13 cellular contexts compared by ENCODE assay signal in genomic region chr7:115217373-115217772, GRCh38.
DNase-seq lines count a peak whose midpoint lies in the region; ATAC-seq and TF ChIP-seq lines count a peak whose summit lies in the region.
"Had no signal": no experiment of that assay in that cellular context is flagged by ENCODE, and none has a peak within 500 bp of the region (broad histone marks: within the 10 kb centered on the region; RNA-seq: fewer than 3 reads in every experiment).

No MANE protein-coding gene starts in this region.

- CTCF ChIA-PET in IMR-90 (lab: Yijun Ruan, JAX), result interaction anchor here (0.6 to 1.8 kb wide), 3 partner anchors 33 to 633 kb away, joined by 3 to 6 read pairs (median 4); no protein-coding TSS in a partner anchor

- H3K4me2 ChIP-seq in IMR-90 (ENCODE audit: low read depth, low read length) (no peak overlapping the region), parathyroid adenoma (ENCODE audit: low read length) (no peak overlapping the region)
- H3K4me2 ChIP-seq: BLaER1 treated with 17β-estradiol and CSF1 and Interleukin-3, amounts not matched to agents 10 nM and 100 nM; smooth muscle cell had no signal

- no peak overlapping the region for H2BK15ac ChIP-seq in IMR-90 (ENCODE audit: low read depth, low read length)

- peak; percentile 18 for DNase-seq in SIG-M5 treated with dmso at 0.1 percent for 504 hours (lab: John Stamatoyannopoulos, UW; ENCODE audit: unreplicated experiment)
- DNase-seq in SIG-M5 (lab: John Stamatoyannopoulos, UW), result no peak
- DNase-seq in IMR-90, result no peak
- no peak for DNase-seq in body of pancreas
- no peak for DNase-seq in hepatic stellate cell (ENCODE audit: low spot score)
- DNase-seq in activated T-helper 1 cell treated with anti-CD3 and anti-CD28 coated beads, Interleukin-12 subunit alpha, Interleukin-12 subunit beta, Interleukin-2, Interleukin-4 antibody, amounts not matched to agents 30 ng/mL and 10 ng/mL and 1 ng/mL, durations not matched to agents 14 hours and 24 hours and 36 hours (ENCODE audit: low spot score), result no peak
- DNase-seq: activated naive CD4-positive, alpha-beta T cell treated with anti-CD3 and anti-CD28 coated beads, Interleukin-2, amount 10 ng/mL, durations not matched to agents 7 days and 5 days; NCI-H524 had no signal

- no peak overlapping the region for H3K23ac ChIP-seq in IMR-90 (ENCODE audit: low read depth, low read length)

- peaks cover 6% of the 10 kb centered on the region for H3K4me1 Mint-ChIP-seq in activated T-helper 1 cell treated with anti-CD3 and anti-CD28 coated beads, Interleukin-12 subunit alpha, Interleukin-12 subunit beta, Interleukin-2, Interleukin-4 antibody, amounts not matched to agents 30 ng/mL and 10 ng/mL and 1 ng/mL, durations not matched to agents 14 hours and 24 hours and 36 hours (ENCODE audit: low read depth)

- POLR2A ChIA-PET in IMR-90 (lab: Charles Lee; ENCODE audit: unreplicated experiment), result no interaction called here

- H2AFZ ChIP-seq in IMR-90 (replicated peaks; ENCODE audit: low read length, poor library complexity), result no peak overlapping the region
- no peak overlapping the region for H2AFZ ChIP-seq in parathyroid adenoma

- in situ Hi-C loops in IMR-90 (cut with MboI; ENCODE audit: low sequenced_read_pairs), result no loop called here

- H3K36me3 ChIP-seq in IMR-90 (ENCODE audit: control insufficient read depth, insufficient read depth, low read length) (no peaks in the 10 kb centered on the region), body of pancreas (replicated peaks in 1 of 2; ENCODE audit: insufficient read depth in 1 of 2, low read depth in 2 of 2) (no peaks in the 10 kb centered on the region), parathyroid adenoma (ENCODE audit: control insufficient read depth, insufficient read depth, low read length) (no peaks in the 10 kb centered on the region)
- H3K36me3 ChIP-seq: BLaER1 treated with 17β-estradiol and CSF1 and Interleukin-3, amounts not matched to agents 10 nM and 100 nM had no signal

- H3K27ac ChIP-seq in IMR-90 (ENCODE audit: insufficient read depth, low read length), result no peak overlapping the region
- no peak overlapping the region for H3K27ac ChIP-seq in body of pancreas
- no peak overlapping the region for H3K27ac ChIP-seq in parathyroid adenoma
- H3K27ac ChIP-seq: BLaER1 treated with 17β-estradiol and CSF1 and Interleukin-3, amounts not matched to agents 10 nM and 100 nM had no signal

- TF ChIP-seq CTCF in IMR-90 (conservative IDR thresholded peaks at IDR 0.05; ENCODE audit: low read depth, low read length) (peak; percentile 28; the same call in 1 of the 2 replicates), body of pancreas (IDR thresholded peaks at IDR 0.05) (peak in 6 of 7 experiments; percentile 27 to 55 (median 48)), parathyroid adenoma (IDR thresholded peaks at IDR 0.05) (peak; percentile 10)

- WGBS in IMR-90 (ENCODE audit: extremely low coverage in 2 of 2, insufficient read length in 1 of 2), 2 experiments, result no CpG with 5 or more reads among the region's 1 CpG
- WGBS in body of pancreas, 2 donors, result 69 to 74% methylated on average over 1 of the region's 1 CpG

- H4K5ac ChIP-seq in IMR-90 (ENCODE audit: low read depth, low read length), result no peak overlapping the region

- no peak overlapping the region for H4K91ac ChIP-seq in IMR-90 (ENCODE audit: insufficient read depth, low read depth, low read length)

- H3K27ac Mint-ChIP-seq in activated T-helper 1 cell treated with anti-CD3 and anti-CD28 coated beads, Interleukin-12 subunit alpha, Interleukin-12 subunit beta, Interleukin-2, Interleukin-4 antibody, amounts not matched to agents 30 ng/mL and 10 ng/mL and 1 ng/mL, durations not matched to agents 14 hours and 24 hours and 36 hours, result no peak overlapping the region
- H3K27ac Mint-ChIP-seq: activated naive CD4-positive, alpha-beta T cell treated with anti-CD3 and anti-CD28 coated beads, Interleukin-2, amount 10 ng/mL, durations not matched to agents 7 days and 5 days; WTC11 had no signal

- H3K36me3 Mint-ChIP-seq in activated T-helper 1 cell treated with anti-CD3 and anti-CD28 coated beads, Interleukin-12 subunit alpha, Interleukin-12 subunit beta, Interleukin-2, Interleukin-4 antibody, amounts not matched to agents 30 ng/mL and 10 ng/mL and 1 ng/mL, durations not matched to agents 14 hours and 24 hours and 36 hours (ENCODE audit: low read depth), result no peaks in the 10 kb centered on the region
- H3K36me3 Mint-ChIP-seq: activated naive CD4-positive, alpha-beta T cell treated with anti-CD3 and anti-CD28 coated beads, Interleukin-2, amount 10 ng/mL, durations not matched to agents 7 days and 5 days; WTC11 had no signal

- no peak overlapping the region for H2BK20ac ChIP-seq in IMR-90 (ENCODE audit: low read depth, low read length)

- intact Hi-C loops in IMR-90 (cut with micrococcal nuclease) (loop anchor here (10.0 kb wide), 1 partner anchor 457 kb away; no protein-coding TSS in a partner anchor), body of pancreas (cut with DNase I) (no loop called here)
- intact Hi-C loops in activated T-helper 1 cell treated with anti-CD3 and anti-CD28 coated beads, Interleukin-12 subunit alpha, Interleukin-12 subunit beta, Interleukin-2, Interleukin-4 antibody, amounts not matched to agents 30 ng/mL and 10 ng/mL and 1 ng/mL, durations not matched to agents 14 hours and 24 hours and 36 hours (cut with micrococcal nuclease), result loop anchor here (1.0 kb wide), 1 partner anchor 352 kb away; no protein-coding TSS in a partner anchor

- dilution Hi-C loops in IMR-90 (cut with HindIII; ENCODE audit: low sequenced_read_pairs, unreplicated experiment), result no loop called here

- no TSS peak for BruUV-seq in IMR-90 (replicated peaks; lab: Mats Ljungman, UMichigan)

- H3K18ac ChIP-seq in IMR-90 (ENCODE audit: low read depth, low read length), result no peak overlapping the region

- no peaks in the 10 kb centered on the region for H4K20me1 ChIP-seq in IMR-90 (ENCODE audit: insufficient read depth, low read length)
- H4K20me1 ChIP-seq: BLaER1 treated with 17β-estradiol and CSF1 and Interleukin-3, amounts not matched to agents 10 nM and 100 nM had no signal

- H3K4me3 ChIP-seq in IMR-90 (ENCODE audit: insufficient read depth, low read depth, low read length) (no peak overlapping the region), body of pancreas (no peak overlapping the region), parathyroid adenoma (ENCODE audit: low read depth, low read length) (no peak overlapping the region)
- H3K4me3 ChIP-seq: BLaER1 treated with 17β-estradiol and CSF1 and Interleukin-3, amounts not matched to agents 10 nM and 100 nM; smooth muscle cell had no signal

- ATAC-seq in IMR-90 (ENCODE audit: low read depth), result no peak
- ATAC-seq in body of pancreas, result peak; percentile 42
- ATAC-seq in GM21526 (IDR thresholded peaks at IDR 0.05; ENCODE audit: low FRiP score, unreplicated experiment), result no peak

- no peak overlapping the region for H3K4ac ChIP-seq in IMR-90 (ENCODE audit: low read depth, low read length)

- H3K4me3 Mint-ChIP-seq in activated T-helper 1 cell treated with anti-CD3 and anti-CD28 coated beads, Interleukin-12 subunit alpha, Interleukin-12 subunit beta, Interleukin-2, Interleukin-4 antibody, amounts not matched to agents 30 ng/mL and 10 ng/mL and 1 ng/mL, durations not matched to agents 14 hours and 24 hours and 36 hours, result no peak overlapping the region
- H3K4me3 Mint-ChIP-seq: activated naive CD4-positive, alpha-beta T cell treated with anti-CD3 and anti-CD28 coated beads, Interleukin-2, amount 10 ng/mL, durations not matched to agents 7 days and 5 days; WTC11 had no signal

- H3K27me3 ChIP-seq in IMR-90 (ENCODE audit: control insufficient read depth, insufficient read depth, low read length) (no peaks in the 10 kb centered on the region), body of pancreas (no peaks in the 10 kb centered on the region), parathyroid adenoma (ENCODE audit: control insufficient read depth, insufficient read depth, low read length) (no peaks in the 10 kb centered on the region)
- H3K27me3 ChIP-seq: BLaER1 treated with 17β-estradiol and CSF1 and Interleukin-3, amounts not matched to agents 10 nM and 100 nM had no signal

- H3K4me1 ChIP-seq in IMR-90 (ENCODE audit: control insufficient read depth, insufficient read depth, low read length) (peaks cover 3% of the 10 kb centered on the region), body of pancreas (no peaks in the 10 kb centered on the region), parathyroid adenoma (no peaks in the 10 kb centered on the region)

- no peak overlapping the region for H2BK5ac ChIP-seq in IMR-90 (ENCODE audit: low read depth, low read length, poor library complexity, severe bottlenecking)

- no peak overlapping the region for H4K8ac ChIP-seq in IMR-90 (ENCODE audit: low read depth in 2 of 2, low read length in 2 of 2)

- H2AK5ac ChIP-seq in IMR-90 (ENCODE audit: low read depth, low read length), result no peak overlapping the region

- no peaks in the 10 kb centered on the region for H3K9me3 ChIP-seq in IMR-90 (ENCODE audit: control insufficient read depth, insufficient read depth, low read length)
- no peaks in the 10 kb centered on the region for H3K9me3 ChIP-seq in body of pancreas
- H3K9me3 ChIP-seq in parathyroid adenoma (ENCODE audit: control insufficient read depth, low read length), result no peaks in the 10 kb centered on the region
- H3K9me3 ChIP-seq: BLaER1 treated with 17β-estradiol and CSF1 and Interleukin-3, amounts not matched to agents 10 nM and 100 nM had no signal

- H3K79me2 ChIP-seq in parathyroid adenoma, result no peaks in the 10 kb centered on the region

- no peak overlapping the region for H2BK120ac ChIP-seq in IMR-90 (ENCODE audit: low read depth, low read length)

- H3K9ac ChIP-seq in IMR-90 (ENCODE audit: low read depth, low read length) (no peak overlapping the region), parathyroid adenoma (no peak overlapping the region)

- TF ChIP-seq POLR2A in IMR-90 (IDR thresholded peaks at IDR 0.05; ENCODE audit: low read depth, low read length) (no peak), body of pancreas (IDR thresholded peaks at IDR 0.05) (no peak)

- TF ChIP-seq RAD21 in IMR-90 (IDR thresholded peaks at IDR 0.05; ENCODE audit: low read length), result peak; percentile 32

- H3K9me1 ChIP-seq in IMR-90 (ENCODE audit: insufficient read depth, low read length), result peaks cover 3% of the 10 kb centered on the region

- no peaks in the 10 kb centered on the region for H3K27me3 Mint-ChIP-seq in activated T-helper 1 cell treated with anti-CD3 and anti-CD28 coated beads, Interleukin-12 subunit alpha, Interleukin-12 subunit beta, Interleukin-2, Interleukin-4 antibody, amounts not matched to agents 30 ng/mL and 10 ng/mL and 1 ng/mL, durations not matched to agents 14 hours and 24 hours and 36 hours (ENCODE audit: insufficient read depth)
- H3K27me3 Mint-ChIP-seq: activated naive CD4-positive, alpha-beta T cell treated with anti-CD3 and anti-CD28 coated beads, Interleukin-2, amount 10 ng/mL, durations not matched to agents 7 days and 5 days had no signal

- H3K79me1 ChIP-seq in IMR-90 (ENCODE audit: low read depth in 1 of 2, low read length in 2 of 2), result no peaks in the 10 kb centered on the region

- H3K56ac ChIP-seq in IMR-90 (ENCODE audit: extremely low read depth, insufficient read depth, low read length), result no peak overlapping the region

- H2AK9ac ChIP-seq in IMR-90 (replicated peaks; ENCODE audit: low read depth, low read length, poor library complexity), result no peak overlapping the region

- H3K14ac ChIP-seq in IMR-90 (replicated peaks; ENCODE audit: low read depth, low read length), result no peak overlapping the region

- no peaks in the 10 kb centered on the region for H3K9me3 Mint-ChIP-seq in activated T-helper 1 cell treated with anti-CD3 and anti-CD28 coated beads, Interleukin-12 subunit alpha, Interleukin-12 subunit beta, Interleukin-2, Interleukin-4 antibody, amounts not matched to agents 30 ng/mL and 10 ng/mL and 1 ng/mL, durations not matched to agents 14 hours and 24 hours and 36 hours
- H3K9me3 Mint-ChIP-seq: activated naive CD4-positive, alpha-beta T cell treated with anti-CD3 and anti-CD28 coated beads, Interleukin-2, amount 10 ng/mL, durations not matched to agents 7 days and 5 days had no signal
